14 cellular contexts compared by ENCODE assay signal in genomic region chr3:178823556-178824229, GRCh38.
DNase-seq lines count a peak whose midpoint lies in the region; ATAC-seq and TF ChIP-seq lines count a peak whose summit lies in the region.
"Had no signal": no experiment of that assay in that cellular context is flagged by ENCODE, and none has a peak within 500 bp of the region (broad histone marks: within the 10 kb centered on the region; RNA-seq: fewer than 3 reads in every experiment).

No MANE protein-coding gene starts in this region.

- H3K9me3 ChIP-seq in tibial artery = no peaks in the 10 kb centered on the region
- H3K9me3 ChIP-seq: breast epithelium, upper lobe of right lung had no signal

- no peak for ATAC-seq in T-cell (replicated peaks in 1 of 4)
- ATAC-seq in GM19351 (IDR thresholded peaks at IDR 0.05; ENCODE audit: unreplicated experiment) = no peak
- ATAC-seq: natural killer cell treated with Interleukin-12 subunit alpha and Interleukin-12 subunit beta and Interleukin-15 and Interleukin-18, amount 100 ng/mL, for 72 hours; upper lobe of right lung had no signal

- no peaks in the 10 kb centered on the region for H3K36me3 Mint-ChIP-seq in T-cell
- H3K36me3 Mint-ChIP-seq: natural killer cell treated with Interleukin-12 subunit alpha and Interleukin-12 subunit beta and Interleukin-15 and Interleukin-18, amount 100 ng/mL, for 72 hours had no signal

- H3K27me3 ChIP-seq in tibial artery = no peaks in the 10 kb centered on the region
- H3K27me3 ChIP-seq: breast epithelium, upper lobe of right lung had no signal

- H3K27ac Mint-ChIP-seq in T-cell = no peak overlapping the region
- H3K27ac Mint-ChIP-seq: natural killer cell treated with Interleukin-12 subunit alpha and Interleukin-12 subunit beta and Interleukin-15 and Interleukin-18, amount 100 ng/mL, for 72 hours had no signal

- H3K4me3 ChIP-seq in fibroblast of pulmonary artery (replicated peaks; ENCODE audit: low read depth, low read length) (no peak overlapping the region), tibial artery (no peak overlapping the region)
- H3K4me3 ChIP-seq: breast epithelium, upper lobe of right lung had no signal

- no peaks in the 10 kb centered on the region for H3K9me3 Mint-ChIP-seq in T-cell

- intact Hi-C loops in tibial artery (cut with DNase I; ENCODE audit: low total_unique reads) = no loop called here

- peak overlapping the region; percentile 46 to 56 for H3K27ac ChIP-seq in tibial artery
- H3K27ac ChIP-seq: upper lobe of right lung had no signal

- POLR2A ChIA-PET in T-cell (lab: Charles Lee) = interaction anchor here in 1 of 2 donors (0.7 kb wide), 1 partner anchor 93 kb away, joined by 3 read pairs; no protein-coding TSS in a partner anchor

- DNase-seq in DMS153 (lab: John Stamatoyannopoulos, UW) (peak; percentile 16), DMS153 treated with DMSO at 0.1 percent for 48 hours (lab: John Stamatoyannopoulos, UW; ENCODE audit: unreplicated experiment) (no peak), fibroblast of pulmonary artery (ENCODE audit: low read depth) (peak; percentile 11), mucosa of gallbladder (ENCODE audit: low spot score) (peak; percentile 17), tibial artery (no peak), T-cell (no peak), GDM1 (lab: John Stamatoyannopoulos, UW) (no peak)
- DNase-seq: 8988T; activated CD8-positive, alpha-beta memory T cell treated with anti-CD3 and anti-CD28 coated beads for 24 hours; activated gamma-delta T cell; upper lobe of right lung had no signal

- H3K4me1 ChIP-seq in tibial artery = peaks cover 0 to 24% (median 3%) of the 10 kb centered on the region in 4 donors
- H3K4me1 ChIP-seq: breast epithelium, upper lobe of right lung had no signal

- TF ChIP-seq CTCF in fibroblast of pulmonary artery (IDR thresholded peaks at IDR 0.05; ENCODE audit: low read length, missing control alignments) = no peak
- no peak for TF ChIP-seq CTCF in tibial artery (IDR thresholded peaks at IDR 0.05)

- H3K27me3 Mint-ChIP-seq in T-cell = no peaks in the 10 kb centered on the region
- H3K27me3 Mint-ChIP-seq: natural killer cell treated with Interleukin-12 subunit alpha and Interleukin-12 subunit beta and Interleukin-15 and Interleukin-18, amount 100 ng/mL, for 72 hours had no signal

- H3K4me1 Mint-ChIP-seq in T-cell = no peaks in the 10 kb centered on the region

- CTCF ChIA-PET in T-cell (lab: Charles Lee) = no interaction called here

- no peak overlapping the region for H3K4me3 Mint-ChIP-seq in T-cell
- H3K4me3 Mint-ChIP-seq: natural killer cell treated with Interleukin-12 subunit alpha and Interleukin-12 subunit beta and Interleukin-15 and Interleukin-18, amount 100 ng/mL, for 72 hours had no signal

- H3K36me3 ChIP-seq in tibial artery = no peaks in the 10 kb centered on the region
- H3K36me3 ChIP-seq: breast epithelium, upper lobe of right lung had no signal

Comparison
In these comparisons a context has a peak if more than half of its experiments do, and no peak if none do; other contexts are left out.
1. DNase-seq: peak in DMS153 (single experiment), fibroblast of pulmonary artery (single experiment) and mucosa of gallbladder (single experiment); none in DMS153 treated with DMSO at 0.1 percent for 48 hours (single experiment), tibial artery (0 of 2), T-cell (0 of 34) and GDM1 (single experiment).